Comparison of ENCODE assay signal across 18 cellular contexts in the genomic region with DNA sequence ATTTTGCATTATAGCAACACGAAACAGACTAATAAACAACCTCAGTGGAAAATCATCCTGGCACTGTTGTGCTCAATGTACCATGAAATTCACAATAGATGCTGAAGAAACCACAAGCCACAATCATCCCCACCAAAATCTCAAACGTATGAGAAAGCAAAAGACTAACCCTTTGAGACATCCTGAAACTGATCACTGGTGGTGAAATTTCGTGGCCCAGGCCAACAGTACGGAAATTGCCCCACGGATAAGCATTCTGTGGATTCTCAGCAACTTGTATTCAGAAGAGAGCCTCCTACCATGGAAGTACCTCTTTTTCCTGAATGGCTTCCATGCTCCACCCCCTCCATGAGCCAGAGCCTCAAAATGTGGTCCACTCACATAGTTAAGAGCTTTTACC.
DNase-seq lines count a peak whose midpoint lies in the region; ATAC-seq, FAIRE-seq and TF ChIP-seq lines count a peak whose summit lies in the region.
"Had no signal": no experiment of that assay in that cellular context is flagged by ENCODE, and none has a peak within 500 bp of the region (broad histone marks: within the 10 kb centered on the region; RNA-seq: fewer than 3 reads in every experiment).

No MANE protein-coding gene starts in this region.

- CTCF ChIA-PET in GM12878 (lab: Yijun Ruan, JAX) = no interaction called here

- TF ChIP-seq POLR2A in GM12878 (IDR thresholded peaks at IDR 0.05; ENCODE audit: low read depth, low read length) (no peak), H54 (IDR thresholded peaks at IDR 0.05; ENCODE audit: low read depth, low read length) (no peak)

- peaks cover 26 to 41% of the 10 kb centered on the region in 2 donors for H3K4me1 Mint-ChIP-seq in stimulated activated naive B cell treated with anti-CD40 and anti-IgM and Interleukin-4, amounts not matched to agents 10 μg/mL and 1 μg/mL and 100 μg/mL, for 72 hours
- H3K4me1 Mint-ChIP-seq: activated CD4-positive, alpha-beta T cell treated with anti-CD3 and anti-CD28 coated beads, Interleukin-2, amount 10 ng/mL, durations not matched to agents 7 days and 5 days had no signal

- POLR2A ChIA-PET in GM12878 (lab: Charles Lee) = no interaction called here

- peaks cover 34 to 49% of the 10 kb centered on the region in 2 donors for H3K27me3 Mint-ChIP-seq in stimulated activated naive B cell treated with anti-CD40 and anti-IgM and Interleukin-4, amounts not matched to agents 10 μg/mL and 1 μg/mL and 100 μg/mL, for 72 hours

- H3K79me2 ChIP-seq in GM12878 (ENCODE audit: control insufficient read depth, insufficient read depth, low read length) = no peaks in the 10 kb centered on the region
- H3K79me2 ChIP-seq: parathyroid adenoma had no signal

- in situ Hi-C loops in GM12878 (cut with MboI) = no loop called here

- TF ChIP-seq EP300 in GM12878 (IDR thresholded peaks at IDR 0.05; ENCODE audit: borderline replicate concordance in 1 of 2, control insufficient read depth in 1 of 2, low read depth in 2 of 2, low read length in 2 of 2) = no peak

- TF ChIP-seq CTCF in GM12878 (IDR thresholded peaks at IDR 0.05 in 2 of 3, conservative IDR thresholded peaks at IDR 0.05 in 1 of 3; ENCODE audit: control insufficient read depth in 2 of 3, extremely low read depth in 1 of 3, insufficient read depth in 1 of 3, low read depth in 3 of 3, low read length in 3 of 3) = no peak

- H3K4me1 ChIP-seq in GM12878 (ENCODE audit: control insufficient read depth, insufficient read depth, low read length) = peaks cover 2% of the 10 kb centered on the region; the same call in 1 of the 2 replicates

- 6% methylated on average over 5 of the region's 5 CpGs for WGBS in GM12878 (ENCODE audit: insufficient coverage, insufficient replicate concordance, low lambda C conversion rate, missing lambda C conversion rate)

- no peaks in the 10 kb centered on the region for H3K36me3 ChIP-seq in GM12878 (ENCODE audit: control insufficient read depth in 2 of 2, insufficient read depth in 2 of 2, low read length in 1 of 2)
- H3K36me3 ChIP-seq: heart right ventricle, uterus had no signal

- FAIRE-seq in GM12878 (lab: Jason Lieb, UNC) (peak; percentile 76), H54 (lab: Jason Lieb, UNC) (no peak)
- FAIRE-seq: islet of Langerhans had no signal

- ATAC-seq in HG03469 (IDR thresholded peaks at IDR 0.05; ENCODE audit: unreplicated experiment) (peak; percentile 61), GM12878 (peak; percentile 83)
- peak; percentile 73 to 76 for ATAC-seq in stimulated activated naive B cell treated with anti-CD40 and anti-IgM and Interleukin-4, amounts not matched to agents 10 μg/mL and 1 μg/mL and 100 μg/mL, for 72 hours (replicated peaks)
- ATAC-seq: heart right ventricle had no signal

- BruUV-seq in GM12878 (replicated peaks; lab: Mats Ljungman, UMichigan) = no TSS peak

- no peak overlapping the region for H3K27ac ChIP-seq in GM12878 (ENCODE audit: control insufficient read depth, insufficient read depth)
- H3K27ac ChIP-seq: heart right ventricle, parathyroid adenoma, uterus had no signal

- TF ChIP-seq RAD21 in GM12878 (IDR thresholded peaks at IDR 0.05; ENCODE audit: insufficient read depth, low read depth, low read length) = no peak

- H3K36me3 Mint-ChIP-seq in stimulated activated naive B cell treated with anti-CD40 and anti-IgM and Interleukin-4, amounts not matched to agents 10 μg/mL and 1 μg/mL and 100 μg/mL, for 72 hours = peaks cover 4 to 8% of the 10 kb centered on the region in 2 donors

- SMC1A ChIA-PET in GM12878 (lab: Charles Lee; ENCODE audit: uncharacterized antibody, unreplicated experiment) = no interaction called here

- H3K4me2 ChIP-seq in GM12878 (ENCODE audit: control insufficient read depth, insufficient read depth) = no peak overlapping the region

- no peak overlapping the region for H3K4me3 ChIP-seq in GM12878
- H3K4me3 ChIP-seq: heart right ventricle, uterus had no signal

- peak overlapping the region; percentile 81 for H3K27ac Mint-ChIP-seq in stimulated activated naive B cell treated with anti-CD40 and anti-IgM and Interleukin-4, amounts not matched to agents 10 μg/mL and 1 μg/mL and 100 μg/mL, for 72 hours
- H3K27ac Mint-ChIP-seq: activated CD4-positive, alpha-beta T cell treated with anti-CD3 and anti-CD28 coated beads, Interleukin-2, amount 10 ng/mL, durations not matched to agents 7 days and 5 days had no signal

- no peak overlapping the region for H2AFZ ChIP-seq in GM12878 (ENCODE audit: control insufficient read depth, low read depth, low read length)
- H2AFZ ChIP-seq: parathyroid adenoma had no signal

- H3K4me3 Mint-ChIP-seq in stimulated activated naive B cell treated with anti-CD40 and anti-IgM and Interleukin-4, amounts not matched to agents 10 μg/mL and 1 μg/mL and 100 μg/mL, for 72 hours = peak overlapping the region in 1 of 2 donors; percentile 33
- H3K4me3 Mint-ChIP-seq: activated CD4-positive, alpha-beta T cell treated with anti-CD3 and anti-CD28 coated beads, Interleukin-2, amount 10 ng/mL, durations not matched to agents 7 days and 5 days had no signal

- H3K9me3 Mint-ChIP-seq in stimulated activated naive B cell treated with anti-CD40 and anti-IgM and Interleukin-4, amounts not matched to agents 10 μg/mL and 1 μg/mL and 100 μg/mL, for 72 hours = peaks cover 6 to 12% of the 10 kb centered on the region in 2 donors

- H3K9me3 ChIP-seq in GM12878 (replicated peaks; ENCODE audit: control insufficient read depth, insufficient read depth, low read length) = peaks cover 3% of the 10 kb centered on the region; the same call in 1 of the 3 replicates
- H3K9me3 ChIP-seq: heart right ventricle, uterus had no signal

- H3K27me3 ChIP-seq in GM12878 (replicated peaks in 1 of 2; ENCODE audit: control insufficient read depth in 2 of 2, insufficient read depth in 2 of 2, low read length in 1 of 2) = no peaks in the 10 kb centered on the region
- H3K27me3 ChIP-seq: uterus had no signal

- intact Hi-C loops in GM12878 (cut with micrococcal nuclease; ENCODE audit: unreplicated experiment) = loop anchor here (10.0 kb wide), 1 partner anchor 390 kb away; no protein-coding TSS in a partner anchor

- H4K20me1 ChIP-seq in GM12878 (ENCODE audit: control insufficient read depth, insufficient read depth) = no peaks in the 10 kb centered on the region

- no peak overlapping the region for H3K9ac ChIP-seq in GM12878 (ENCODE audit: control insufficient read depth, insufficient read depth, low read length)
- H3K9ac ChIP-seq: parathyroid adenoma had no signal

- RAD21 ChIA-PET in GM12878 (lab: Charles Lee; ENCODE audit: unreplicated experiment) = no interaction called here

- peak; percentile 82 for DNase-seq in GM03348 (ENCODE audit: low spot score)
- peak; percentile 82 for DNase-seq in GM12878 (ENCODE audit: low read depth, low spot score)
- peak; percentile 21 for DNase-seq in stimulated activated naive B cell treated with anti-CD40 and anti-IgM and Interleukin-4, amounts not matched to agents 10 μg/mL and 1 μg/mL and 100 μg/mL, for 72 hours
- no peak for DNase-seq in SW 1271 (lab: John Stamatoyannopoulos, UW)
- no peak for DNase-seq in H54 (ENCODE audit: insufficient read length, low spot score)
- DNase-seq in Kasumi-1 (lab: John Stamatoyannopoulos, UW) = no peak
- DNase-seq: activated CD4-positive, alpha-beta T cell treated with anti-CD3 and anti-CD28 coated beads, Interleukin-2, amount 10 ng/mL, durations not matched to agents 7 days and 5 days; activated CD8-positive, alpha-beta memory T cell treated with anti-CD3 and anti-CD28 coated beads, Interleukin-2, amount 50 U/mL, for 48 hours; activated gamma-delta T cell treated with Interleukin-2 at 50 U/mL for 16 hours; amygdala; heart right ventricle; NCI-H446; NK-92 treated with Interleukin-12 subunit alpha and Interleukin-12 subunit beta, amount 100 ng/mL, for 24 hours; stimulated activated CD4-positive, alpha-beta T cell treated with anti-CD3 and anti-CD28 coated beads, Interleukin-1b, Interleukin-23, amount 100 ng/mL, for 48 hours; uterus had no signal

TF ChIP-seq in GM12878, 131 proteins besides CTCF, POLR2A, EP300 and RAD21 (continues in another document):
- TF ChIP-seq IKZF2 (IDR thresholded peaks at IDR 0.05) (peak; percentile 45 to 60), POLR2AphosphoS5 (IDR thresholded peaks at IDR 0.05; ENCODE audit: low read length) (no peak), BACH1 (IDR thresholded peaks at IDR 0.05; ENCODE audit: borderline replicate concordance) (no peak), MTA2 (IDR thresholded peaks at IDR 0.05; ENCODE audit: low read depth) (peak; percentile 33; the same call in 1 of the 2 replicates), GABPA (IDR thresholded peaks at IDR 0.05; ENCODE audit: low read depth) (no peak), FOXK2 (IDR thresholded peaks at IDR 0.05) (no peak), PAX5 (IDR thresholded peaks at IDR 0.05; ENCODE audit: borderline replicate concordance, low read depth, low read length) (peak; percentile 64; the same call in 1 of the 2 replicates), HSF1 (IDR thresholded peaks at IDR 0.05; ENCODE audit: low read depth, low read length) (no peak), ATF7 (IDR thresholded peaks at IDR 0.05; ENCODE audit: low read depth) (no peak), BCL11A (IDR thresholded peaks at IDR 0.05; ENCODE audit: low read depth, low read length) (peak; percentile 59), POLR2AphosphoS2 (IDR thresholded peaks at IDR 0.05; ENCODE audit: low read depth, low read length) (no peak)
- TF ChIP-seq, protein P1, sequence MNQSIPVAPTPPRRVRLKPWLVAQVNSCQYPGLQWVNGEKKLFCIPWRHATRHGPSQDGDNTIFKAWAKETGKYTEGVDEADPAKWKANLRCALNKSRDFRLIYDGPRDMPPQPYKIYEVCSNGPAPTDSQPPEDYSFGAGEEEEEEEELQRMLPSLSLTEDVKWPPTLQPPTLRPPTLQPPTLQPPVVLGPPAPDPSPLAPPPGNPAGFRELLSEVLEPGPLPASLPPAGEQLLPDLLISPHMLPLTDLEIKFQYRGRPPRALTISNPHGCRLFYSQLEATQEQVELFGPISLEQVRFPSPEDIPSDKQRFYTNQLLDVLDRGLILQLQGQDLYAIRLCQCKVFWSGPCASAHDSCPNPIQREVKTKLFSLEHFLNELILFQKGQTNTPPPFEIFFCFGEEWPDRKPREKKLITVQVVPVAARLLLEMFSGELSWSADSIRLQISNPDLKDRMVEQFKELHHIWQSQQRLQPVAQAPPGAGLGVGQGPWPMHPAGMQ (IDR thresholded peaks at IDR 0.05; ENCODE audit: borderline replicate concordance) = no peak

Comparison
In these comparisons a context has a peak if more than half of its experiments do, and no peak if none do; other contexts are left out.
1. DNase-seq: peak in GM03348 (single experiment), GM12878 (single experiment) and stimulated activated naive B cell treated with anti-CD40 and anti-IgM and Interleukin-4, amounts not matched to agents 10 μg/mL and 1 μg/mL and 100 μg/mL, for 72 hours (single experiment); none in SW 1271 (0 of 2), H54 (single experiment) and Kasumi-1 (0 of 2).
2. Peak in every context shown above with its lines, with median percentiles within 50 percentile points of each other: ATAC-seq.